ENCODE assay signal across 17 cellular contexts in genomic region chr2:241254904-241255351, GRCh38.
DNase-seq lines count a peak whose midpoint lies in the region; ATAC-seq and TF ChIP-seq lines count a peak whose summit lies in the region.
"Had no signal": no experiment of that assay in that cellular context is flagged by ENCODE, and none has a peak within 500 bp of the region (broad histone marks: within the 10 kb centered on the region; RNA-seq: fewer than 3 reads in every experiment).

No MANE protein-coding gene starts in this region.

- TF ChIP-seq CTCF in right lobe of liver (IDR thresholded peaks at IDR 0.05) (no peak), foreskin keratinocyte (conservative IDR thresholded peaks at IDR 0.05) (no peak)

- H3K4me1 Mint-ChIP-seq in activated CD4-positive, alpha-beta T cell treated with anti-CD3 and anti-CD28 coated beads, Interleukin-2, amount 10 ng/mL, durations not matched to agents 7 days and 5 days, result peaks cover 8% of the 10 kb centered on the region
- H3K4me1 Mint-ChIP-seq: CD14-positive monocyte had no signal

- H3K36me3 ChIP-seq in right lobe of liver, result peaks cover 23 to 97% (median 50%) of the 10 kb centered on the region in 4 donors

- no peaks in the 10 kb centered on the region for H3K27me3 Mint-ChIP-seq in activated CD4-positive, alpha-beta T cell treated with anti-CD3 and anti-CD28 coated beads, Interleukin-2, amount 10 ng/mL, durations not matched to agents 7 days and 5 days
- H3K27me3 Mint-ChIP-seq: CD4-positive, alpha-beta memory T cell had no signal

- H3K27ac ChIP-seq in right lobe of liver, result peak overlapping the region; percentile 51 to 86 (median 63)
- no peak overlapping the region for H3K27ac ChIP-seq in foreskin keratinocyte
- H3K27ac ChIP-seq: 22Rv1, A549, BLaER1 had no signal

- H3K27me3 ChIP-seq in right lobe of liver (no peaks in the 10 kb centered on the region), foreskin keratinocyte (no peaks in the 10 kb centered on the region)
- H3K27me3 ChIP-seq: BLaER1 had no signal

- H3K4me3 Mint-ChIP-seq in activated CD4-positive, alpha-beta T cell treated with anti-CD3 and anti-CD28 coated beads, Interleukin-2, amount 10 ng/mL, durations not matched to agents 7 days and 5 days, result no peak overlapping the region
- H3K4me3 Mint-ChIP-seq: CD14-positive monocyte; CD4-positive, alpha-beta memory T cell had no signal

- H3K9me3 ChIP-seq in right lobe of liver, result no peaks in the 10 kb centered on the region
- H3K9me3 ChIP-seq: A549, BLaER1, HAP-1 had no signal

- peak; percentile 13 for TF ChIP-seq POLR2A in GM19193 (IDR thresholded peaks at IDR 0.05; ENCODE audit: extremely low read depth, insufficient read depth, insufficient read length)
- TF ChIP-seq POLR2A in right lobe of liver (IDR thresholded peaks at IDR 0.05), result no peak

- peaks cover 56% of the 10 kb centered on the region for H3K36me3 Mint-ChIP-seq in activated CD4-positive, alpha-beta T cell treated with anti-CD3 and anti-CD28 coated beads, Interleukin-2, amount 10 ng/mL, durations not matched to agents 7 days and 5 days (ENCODE audit: low read depth)

- 60% methylated on average over 6 of the region's 10 CpGs for WGBS in right lobe of liver (ENCODE audit: insufficient coverage, low coverage, low lambda C conversion rate, missing lambda C conversion rate)

- CTCF ChIA-PET in activated CD4-positive, alpha-beta T cell treated with anti-CD3 and anti-CD28 coated beads, Interleukin-2, amount 10 ng/mL, durations not matched to agents 7 days and 5 days (lab: Charles Lee), result interaction anchor here (1.0 to 1.3 kb wide), 2 partner anchors 11 to 18 kb away, joined by 3 read pairs; no protein-coding TSS in a partner anchor

- DNase-seq in islet precursor cell, result peak; percentile 32
- DNase-seq in right lobe of liver, result peak; percentile 73 to 93 (median 88)
- peak; percentile 42 for DNase-seq in sciatic nerve (ENCODE audit: low spot score)
- no peak for DNase-seq in foreskin keratinocyte
- DNase-seq in activated CD4-positive, alpha-beta T cell treated with anti-CD3 and anti-CD28 coated beads, Interleukin-2, amount 10 ng/mL, durations not matched to agents 7 days and 5 days, result no peak
- DNase-seq: AML-193; CD4-positive, alpha-beta memory T cell; DMS153; DMS79; GDM1 had no signal

- peaks cover 0 to 34% (median 14%) of the 10 kb centered on the region in 4 donors for H3K4me1 ChIP-seq in right lobe of liver
- H3K4me1 ChIP-seq in foreskin keratinocyte, result no peaks in the 10 kb centered on the region
- H3K4me1 ChIP-seq: A549, BLaER1, HAP-1 had no signal

- no peak overlapping the region for H3K27ac Mint-ChIP-seq in activated CD4-positive, alpha-beta T cell treated with anti-CD3 and anti-CD28 coated beads, Interleukin-2, amount 10 ng/mL, durations not matched to agents 7 days and 5 days

- no peaks in the 10 kb centered on the region for H3K9me3 Mint-ChIP-seq in activated CD4-positive, alpha-beta T cell treated with anti-CD3 and anti-CD28 coated beads, Interleukin-2, amount 10 ng/mL, durations not matched to agents 7 days and 5 days
- H3K9me3 Mint-ChIP-seq: CD14-positive monocyte; CD4-positive, alpha-beta memory T cell had no signal

- H3K4me3 ChIP-seq in right lobe of liver, result peak overlapping the region in 1 of 3 donors; percentile 5
- H3K4me3 ChIP-seq: A549, BLaER1, HAP-1 had no signal

- POLR2A ChIA-PET in activated CD4-positive, alpha-beta T cell treated with anti-CD3 and anti-CD28 coated beads, Interleukin-2, amount 10 ng/mL, durations not matched to agents 7 days and 5 days (lab: Charles Lee), result interaction anchor here (0.6 kb wide), 1 partner anchor 36 kb away, joined by 3 read pairs; no protein-coding TSS in a partner anchor

- intact Hi-C loops in right lobe of liver (cut with DNase I) (loop anchor here in 1 of 2 donors (5.0 kb wide), 1 partner anchor 92 kb away; no protein-coding TSS in a partner anchor), sciatic nerve (cut with DNase I) (no loop called here)

- ATAC-seq in right lobe of liver, result peak; percentile 85 to 94 (median 90)
- ATAC-seq in sciatic nerve, result no peak
- ATAC-seq in GM18519 (IDR thresholded peaks at IDR 0.05; ENCODE audit: low FRiP score, unreplicated experiment), result no peak
- ATAC-seq in foreskin keratinocyte, result no peak
- ATAC-seq: A549 had no signal

Comparison
In these comparisons a context has a peak if more than half of its experiments do, and no peak if none do; other contexts are left out.
1. DNase-seq: peak in islet precursor cell (single experiment), right lobe of liver (3 of 3) and sciatic nerve (single experiment); none in foreskin keratinocyte (0 of 2) and activated CD4-positive, alpha-beta T cell treated with anti-CD3 and anti-CD28 coated beads, Interleukin-2, amount 10 ng/mL, durations not matched to agents 7 days and 5 days (single experiment).
2. ATAC-seq: peak in right lobe of liver (4 of 4); none in sciatic nerve (single experiment), GM18519 (single experiment) and foreskin keratinocyte (single experiment).